In the genomic region with DNA sequence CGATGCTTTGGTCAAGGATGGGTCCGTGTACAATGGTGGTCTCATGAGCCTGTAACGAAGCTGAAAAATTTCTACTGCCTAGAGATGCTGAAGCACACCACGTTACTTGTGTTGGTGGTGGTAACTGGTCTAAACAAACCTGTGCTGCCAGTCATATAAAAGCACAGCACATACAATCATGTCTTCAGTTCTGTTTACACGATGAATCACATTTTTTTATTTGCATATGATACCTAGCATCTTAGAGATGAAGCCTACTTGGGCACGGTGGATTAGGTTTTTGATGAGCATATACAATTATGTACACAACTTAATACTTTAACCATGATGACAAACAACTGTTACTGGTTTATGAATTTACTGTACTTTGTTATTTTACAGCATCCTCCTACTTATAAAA, we compare ENCODE assay signal across 18 cellular contexts.
"Had no signal": no experiment of that assay in that cellular context is flagged by ENCODE, and none has a peak within 500 bp of the region (broad histone marks: within the 10 kb centered on the region; RNA-seq: fewer than 3 reads in every experiment).

No MANE protein-coding gene starts in this region.

- H3K9me3 Mint-ChIP-seq: activated B cell treated with CpG ODN at 0.5 μM for 24 hours; mesothelial cell of epicardium; stimulated activated naive CD8-positive, alpha-beta T cell treated with anti-CD3 and anti-CD28 coated beads, Interleukin-15, amount 100 ng/mL, for 72 hours had no signal

- H3K4me1 Mint-ChIP-seq: mesothelial cell of epicardium had no signal

- DNase-seq: activated B cell treated with CpG ODN at 0.5 μM for 24 hours; activated CD4-positive, alpha-beta T cell treated with anti-CD3 and anti-CD28 coated beads for 48 hours; activated CD8-positive, alpha-beta memory T cell treated with anti-CD3 and anti-CD28 coated beads, Interleukin-2, amount 50 U/mL, for 4 hours; activated CD8-positive, alpha-beta T cell treated with anti-CD3 and anti-CD28 coated beads, Interleukin-2, amount 10 ng/mL, durations not matched to agents 7 days and 5 days; activated naive CD4-positive, alpha-beta T cell treated with anti-CD3 and anti-CD28 coated beads, Interleukin-2, amount 50 U/mL, for 16 hours; caudate nucleus; colonic mucosa; foreskin melanocyte; kidney glomerular epithelial cell; pancreas; stimulated activated naive CD8-positive, alpha-beta T cell treated with anti-CD3 and anti-CD28 coated beads, Interleukin-15, amount 100 ng/mL, for 72 hours; T-helper 2 cell; upper lobe of left lung had no signal

- H3K4me1 ChIP-seq: adrenal gland, colonic mucosa, pancreas, upper lobe of left lung had no signal

- H3K4me3 ChIP-seq: adrenal gland, colonic mucosa, pancreas, upper lobe of left lung had no signal

- H3K27me3 Mint-ChIP-seq: activated B cell treated with CpG ODN at 0.5 μM for 24 hours; stimulated activated naive CD8-positive, alpha-beta T cell treated with anti-CD3 and anti-CD28 coated beads, Interleukin-15, amount 100 ng/mL, for 72 hours had no signal

- H3K9me3 ChIP-seq: adrenal gland, colonic mucosa, pancreas, upper lobe of left lung had no signal

- H3K27ac Mint-ChIP-seq: activated B cell treated with CpG ODN at 0.5 μM for 24 hours; mesothelial cell of epicardium; stimulated activated naive CD8-positive, alpha-beta T cell treated with anti-CD3 and anti-CD28 coated beads, Interleukin-15, amount 100 ng/mL, for 72 hours had no signal

- H3K27ac ChIP-seq: adrenal gland, colonic mucosa, pancreas, upper lobe of left lung had no signal

- H3K27me3 ChIP-seq: adrenal gland, colonic mucosa, pancreas, upper lobe of left lung had no signal

- H3K4me3 Mint-ChIP-seq: activated B cell treated with CpG ODN at 0.5 μM for 24 hours; activated CD8-positive, alpha-beta T cell treated with anti-CD3 and anti-CD28 coated beads, Interleukin-2, amount 10 ng/mL, durations not matched to agents 7 days and 5 days; mesothelial cell of epicardium; stimulated activated naive CD8-positive, alpha-beta T cell treated with anti-CD3 and anti-CD28 coated beads, Interleukin-15, amount 100 ng/mL, for 72 hours had no signal

- FAIRE-seq: endometrium, pancreas, TTC549 had no signal

- H3K36me3 ChIP-seq: colonic mucosa had no signal

- ATAC-seq: activated CD8-positive, alpha-beta T cell treated with anti-CD3 and anti-CD28 coated beads, Interleukin-2, amount 10 ng/mL, durations not matched to agents 7 days and 5 days; pancreas; sciatic nerve; stimulated activated naive CD8-positive, alpha-beta T cell treated with anti-CD3 and anti-CD28 coated beads, Interleukin-15, amount 100 ng/mL, for 72 hours had no signal
